ENCODE assay signal across 1 cellular context in genomic region chr21:29184047-29184446, GRCh38.
TF ChIP-seq lines count a peak whose summit lies in the region.

No MANE protein-coding gene starts in this region.

TF ChIP-seq in HepG2, 621 proteins besides CTCF, POLR2A, EP300 and RAD21 (continued from another document):
- TF ChIP-seq ARID5B (CRISPR knock-in tag; IDR thresholded peaks at IDR 0.05), result no peak
